In genomic region chr5:173547579-173547978, GRCh38 we compare ENCODE assay signal across 11 cellular contexts.
DNase-seq lines count a peak whose midpoint lies in the region; ATAC-seq and TF ChIP-seq lines count a peak whose summit lies in the region.
"Had no signal": no experiment of that assay in that cellular context is flagged by ENCODE, and none has a peak within 500 bp of the region (broad histone marks: within the 10 kb centered on the region; RNA-seq: fewer than 3 reads in every experiment).

No MANE protein-coding gene starts in this region.

- ATAC-seq in GM21619 (IDR thresholded peaks at IDR 0.05; ENCODE audit: unreplicated experiment) (peak; percentile 97), Right ventricle myocardium inferior (no peak)

- H3K4me1 Mint-ChIP-seq in osteocyte (ENCODE audit: unreplicated experiment) (peaks cover 16% of the 10 kb centered on the region), type B pancreatic cell (ENCODE audit: unreplicated experiment) (no peaks in the 10 kb centered on the region)
- H3K4me1 Mint-ChIP-seq: CD8-positive, alpha-beta memory T cell had no signal

- H3K36me3 Mint-ChIP-seq in osteocyte (ENCODE audit: unreplicated experiment): no peaks in the 10 kb centered on the region
- no peaks in the 10 kb centered on the region for H3K36me3 Mint-ChIP-seq in type B pancreatic cell
- H3K36me3 Mint-ChIP-seq: CD8-positive, alpha-beta memory T cell had no signal

- TF ChIP-seq CTCF in foreskin fibroblast (IDR thresholded peaks at IDR 0.05; ENCODE audit: low read depth, low read length) (no peak), osteocyte (IDR thresholded peaks at IDR 0.05) (no peak), type B pancreatic cell (conservative IDR thresholded peaks at IDR 0.05) (no peak)

- no peaks in the 10 kb centered on the region for H3K27me3 Mint-ChIP-seq in osteocyte (ENCODE audit: unreplicated experiment)
- peaks cover 23% of the 10 kb centered on the region for H3K27me3 Mint-ChIP-seq in type B pancreatic cell

- peak; percentile 38 for DNase-seq in EL
- peak; percentile 88 for DNase-seq in LHCN-M2 (ENCODE audit: low read depth)
- peak; percentile 47 to 71 for DNase-seq in foreskin fibroblast
- no peak for DNase-seq in T-helper 2 cell
- no peak for DNase-seq in Right ventricle myocardium inferior (ENCODE audit: missing footprints)
- DNase-seq in osteocyte (ENCODE audit: extremely low spot score, unreplicated experiment): no peak
- no peak for DNase-seq in type B pancreatic cell (ENCODE audit: extremely low spot score, unreplicated experiment)
- DNase-seq: activated naive CD4-positive, alpha-beta T cell treated with Interleukin-2 at 50 U/mL for 16 hours; CD8-positive, alpha-beta memory T cell; stimulated activated CD4-positive, alpha-beta T cell treated with anti-CD3 and anti-CD28 coated beads, Interleukin-12 subunit alpha, Interleukin-12 subunit beta, amount 100 ng/mL, for 4 hours had no signal

- no peak overlapping the region for H3K4me3 ChIP-seq in foreskin fibroblast (ENCODE audit: low read depth in 1 of 2, low read length in 2 of 2)

- intact Hi-C loops in Right ventricle myocardium inferior (cut with DNase I): no loop called here

- H3K27ac Mint-ChIP-seq in osteocyte (ENCODE audit: unreplicated experiment) (no peak overlapping the region), type B pancreatic cell (no peak overlapping the region)
- H3K27ac Mint-ChIP-seq: CD8-positive, alpha-beta memory T cell had no signal

- H3K9me3 Mint-ChIP-seq in osteocyte (ENCODE audit: unreplicated experiment) (no peaks in the 10 kb centered on the region), type B pancreatic cell (no peaks in the 10 kb centered on the region)
- H3K9me3 Mint-ChIP-seq: CD8-positive, alpha-beta memory T cell had no signal

- no peak overlapping the region for H3K4me3 Mint-ChIP-seq in osteocyte (ENCODE audit: unreplicated experiment)
- H3K4me3 Mint-ChIP-seq in type B pancreatic cell: no peak overlapping the region
- H3K4me3 Mint-ChIP-seq: CD8-positive, alpha-beta memory T cell had no signal

Comparison
In these comparisons a context has a peak if more than half of its experiments do, and no peak if none do; other contexts are left out.
1. DNase-seq: peak in EL (single experiment), LHCN-M2 (single experiment) and foreskin fibroblast (2 of 2); none in T-helper 2 cell (0 of 5), Right ventricle myocardium inferior (single experiment), osteocyte (single experiment) and type B pancreatic cell (single experiment).